In the genomic region with DNA sequence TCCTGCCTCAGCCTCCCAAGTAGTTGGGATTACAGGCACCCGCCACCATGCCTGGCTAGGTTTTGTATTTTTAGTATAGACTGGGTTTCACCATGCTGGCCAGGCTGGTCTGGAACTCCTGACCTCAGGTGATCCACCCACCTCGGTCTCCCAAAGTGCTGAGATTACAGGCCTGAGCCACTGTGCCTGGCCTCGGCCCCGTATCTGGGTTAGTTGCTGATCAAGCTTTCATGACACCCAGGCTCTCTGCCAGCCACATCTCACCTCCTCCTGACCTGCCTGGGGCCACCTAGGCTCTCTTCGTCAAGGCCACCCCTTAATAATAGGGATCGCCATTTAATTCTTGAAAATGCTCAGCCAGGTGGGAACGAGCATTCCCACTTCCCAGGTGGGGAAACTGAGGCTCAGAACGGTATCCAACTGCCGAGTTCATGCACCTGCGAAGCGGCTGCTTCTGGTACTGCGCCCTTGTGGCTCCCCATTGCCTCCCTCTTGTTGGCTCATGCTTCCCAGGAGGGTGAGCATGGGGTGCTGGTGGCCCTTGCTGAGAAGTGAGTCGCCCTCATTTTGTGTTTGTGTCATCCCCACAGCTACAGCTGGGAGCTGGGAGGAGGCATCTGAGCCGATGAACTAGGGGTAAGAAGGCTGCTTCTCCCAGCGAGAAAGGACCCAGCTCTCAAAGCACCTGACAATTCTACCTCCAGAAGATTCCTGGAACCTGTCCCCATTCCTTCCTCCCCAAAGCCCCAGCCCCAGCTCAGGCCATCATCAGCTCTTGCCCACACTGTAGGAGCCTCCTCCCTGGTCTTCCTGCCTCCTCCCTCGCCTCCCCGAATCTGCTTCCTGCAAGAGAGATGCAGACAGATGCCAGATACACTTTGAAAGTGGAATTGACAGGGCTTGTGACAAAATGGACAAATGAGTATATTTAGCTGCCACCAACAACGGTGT, we compare ENCODE assay signal across 18 cellular contexts. TPM values are rescaled to one million over a fixed set of nuclear protein-coding genes. Genes with fewer than 3 reads are reported as not detected.
DNase-seq lines count a peak whose midpoint lies in the region; ATAC-seq and TF ChIP-seq lines count a peak whose summit lies in the region.
"Had no signal": no experiment of that assay in that cellular context is flagged by ENCODE, and none has a peak within 500 bp of the region (broad histone marks: within the 10 kb centered on the region; RNA-seq: fewer than 3 reads in every experiment).

No MANE protein-coding gene starts in this region.

- H3K27ac ChIP-seq in RWPE1 (peak overlapping the region; percentile 29), osteoblast (ENCODE audit: low read depth, low read length) (no peak overlapping the region), esophagus muscularis mucosa (replicated peaks in 1 of 4) (no peak overlapping the region)
- H3K27ac ChIP-seq: C4-2B, KMS-11, PC-9 had no signal

- H3K79me2 ChIP-seq in osteoblast (ENCODE audit: insufficient read depth, low read length), result no peaks in the 10 kb centered on the region

- H3K36me3 Mint-ChIP-seq in activated T-helper 17 cell treated with anti-CD3 and anti-CD28 coated beads, Interleukin-2, amount 50 U/mL, for 72 hours (ENCODE audit: low read depth), result no peaks in the 10 kb centered on the region
- H3K36me3 Mint-ChIP-seq in Caco-2 (ENCODE audit: insufficient read depth, unreplicated experiment), result no peaks in the 10 kb centered on the region

- TF ChIP-seq CTCF in RWPE1 (conservative IDR thresholded peaks at IDR 0.05; ENCODE audit: low read depth) (no peak), osteoblast (IDR thresholded peaks at IDR 0.05; ENCODE audit: extremely low read depth, low read depth, low read length) (no peak), esophagus muscularis mucosa (IDR thresholded peaks at IDR 0.05) (no peak), Caco-2 (IDR thresholded peaks at IDR 0.05; ENCODE audit: insufficient read depth in 1 of 2, low read depth in 1 of 2, low read length in 1 of 2, severe bottlenecking in 1 of 2, unreplicated experiment in 1 of 2) (no peak)

- H3K36me3 ChIP-seq in osteoblast (ENCODE audit: insufficient read depth, low read length), result no peaks in the 10 kb centered on the region
- no peaks in the 10 kb centered on the region for H3K36me3 ChIP-seq in esophagus muscularis mucosa
- no peaks in the 10 kb centered on the region for H3K36me3 ChIP-seq in Caco-2 (ENCODE audit: control insufficient read depth, insufficient read depth, low read length)

- 89% methylated on average over 18 of the region's 18 CpGs for WGBS in esophagus muscularis mucosa

- TF ChIP-seq POLR2A in esophagus muscularis mucosa (IDR thresholded peaks at IDR 0.05; ENCODE audit: low read depth), result no peak

- intact Hi-C loops in cardiac septum (cut with DNase I), result no loop called here
- intact Hi-C loops in left ventricle myocardium superior (cut with micrococcal nuclease), result no loop called here
- intact Hi-C loops in esophagus muscularis mucosa (cut with DNase I), result no loop called here
- intact Hi-C loops in Caco-2 (cut with micrococcal nuclease; ENCODE audit: unreplicated experiment), result no loop called here

- ATAC-seq in left ventricle myocardium superior, result no peak
- no peak for ATAC-seq in activated T-helper 17 cell treated with anti-CD3 and anti-CD28 coated beads, Interleukin-2, amount 50 U/mL, for 72 hours (replicated peaks)

- H3K9me3 Mint-ChIP-seq in activated T-helper 17 cell treated with anti-CD3 and anti-CD28 coated beads, Interleukin-2, amount 50 U/mL, for 72 hours, result no peaks in the 10 kb centered on the region
- no peaks in the 10 kb centered on the region for H3K9me3 Mint-ChIP-seq in Caco-2 (ENCODE audit: unreplicated experiment)

- no peaks in the 10 kb centered on the region for H4K20me1 ChIP-seq in osteoblast (ENCODE audit: insufficient read depth, low read length)

- peak overlapping the region; percentile 1 for H3K27ac Mint-ChIP-seq in activated T-helper 17 cell treated with anti-CD3 and anti-CD28 coated beads, Interleukin-2, amount 50 U/mL, for 72 hours
- no peak overlapping the region for H3K27ac Mint-ChIP-seq in Caco-2 (ENCODE audit: unreplicated experiment)

- no peaks in the 10 kb centered on the region for H3K27me3 Mint-ChIP-seq in activated T-helper 17 cell treated with anti-CD3 and anti-CD28 coated beads, Interleukin-2, amount 50 U/mL, for 72 hours
- no peaks in the 10 kb centered on the region for H3K27me3 Mint-ChIP-seq in Caco-2 (ENCODE audit: insufficient read depth, unreplicated experiment)

- no peak for TF ChIP-seq EP300 in esophagus muscularis mucosa (IDR thresholded peaks at IDR 0.05)

- H3K9me3 ChIP-seq in osteoblast (ENCODE audit: low read depth, low read length) (no peaks in the 10 kb centered on the region), esophagus muscularis mucosa (no peaks in the 10 kb centered on the region), Caco-2 (no peaks in the 10 kb centered on the region)
- H3K9me3 ChIP-seq: SK-N-SH had no signal

- H3K4me3 ChIP-seq in osteoblast (ENCODE audit: insufficient read depth, low read length) (no peak overlapping the region), esophagus muscularis mucosa (no peak overlapping the region), Caco-2 (ENCODE audit: low read depth, low read length) (no peak overlapping the region)
- H3K4me3 ChIP-seq: PC-9 had no signal

- no peaks in the 10 kb centered on the region for H3K4me1 ChIP-seq in osteoblast (ENCODE audit: insufficient read depth, low read length)
- H3K4me1 ChIP-seq in esophagus muscularis mucosa, result no peaks in the 10 kb centered on the region
- no peaks in the 10 kb centered on the region for H3K4me1 ChIP-seq in Caco-2

- H3K4me3 Mint-ChIP-seq in activated T-helper 17 cell treated with anti-CD3 and anti-CD28 coated beads, Interleukin-2, amount 50 U/mL, for 72 hours, result no peak overlapping the region
- no peak overlapping the region for H3K4me3 Mint-ChIP-seq in Caco-2 (ENCODE audit: unreplicated experiment)

- H3K27me3 ChIP-seq in osteoblast (ENCODE audit: insufficient read depth, low read length) (no peaks in the 10 kb centered on the region), esophagus muscularis mucosa (no peaks in the 10 kb centered on the region), Caco-2 (replicated peaks; ENCODE audit: control insufficient read depth, insufficient read depth, low read length) (no peaks in the 10 kb centered on the region)

- DNase-seq in cardiac septum (ENCODE audit: low spot score), result peak; percentile 50
- DNase-seq in left ventricle myocardium superior, result no peak
- DNase-seq in RWPE1 (ENCODE audit: low spot score), result no peak
- peak; percentile 60 for DNase-seq in osteoblast (ENCODE audit: insufficient read length, low spot score, missing footprints)
- no peak for DNase-seq in esophagus muscularis mucosa (ENCODE audit: extremely low spot score)
- DNase-seq in Caco-2, result no peak
- DNase-seq in NCI-H446 treated with DMSO at 0.1 percent for 48 hours (lab: John Stamatoyannopoulos, UW), result no peak
- DNase-seq: DMS153, NCI-H1092 treated with DMSO at 0.1 percent for 48 hours, NCI-H1694 treated with DMSO at 0.1 percent for 48 hours, NCI-H345, NCI-H774, PC-9, SHP77, SK-N-SH had no signal

- H2AFZ ChIP-seq in osteoblast (ENCODE audit: low read length), result no peak overlapping the region
- H2AFZ ChIP-seq: PC-9 had no signal

- POLR2A ChIA-PET in RWPE1 (lab: Yijun Ruan, JAX; ENCODE audit: low non-redundant PET) (no interaction called here), Caco-2 (lab: Charles Lee) (no interaction called here)

- no peaks in the 10 kb centered on the region for H3K4me1 Mint-ChIP-seq in activated T-helper 17 cell treated with anti-CD3 and anti-CD28 coated beads, Interleukin-2, amount 50 U/mL, for 72 hours
- no peaks in the 10 kb centered on the region for H3K4me1 Mint-ChIP-seq in Caco-2 (ENCODE audit: low read depth, unreplicated experiment)

- BruUV-seq in Caco-2 (replicated peaks; lab: Mats Ljungman, UMichigan), result no TSS peak

- no peak overlapping the region for H3K4me2 ChIP-seq in osteoblast (ENCODE audit: insufficient read depth, low read length)
- H3K4me2 ChIP-seq: KMS-11, PC-9, SK-N-SH had no signal

- CTCF ChIA-PET in RWPE1 (lab: Yijun Ruan, JAX), result interaction anchor here (0.6 to 0.9 kb wide), 2 partner anchors 40 to 255 kb away, joined by 5 to 8 read pairs; no protein-coding TSS in a partner anchor
- CTCF ChIA-PET in Caco-2 (lab: Charles Lee), result no interaction called here

RNA-seq across cellular contexts. Expression of gene SNN, which starts 17.3 kb away (rescaled TPM):
- total RNA-seq in cardiac septum, result 31.2 TPM
- total RNA-seq in left ventricle myocardium superior, result 22.4 TPM
- 1 to 10 TPM; 3.3 to 4.9 TPM for total RNA-seq in activated T-helper 17 cell treated with anti-CD3 and anti-CD28 coated beads, Interleukin-2, amount 50 U/mL, for 72 hours
- total RNA-seq in osteoblast, result 13.0 and 13.8 TPM in 2 replicates
- total RNA-seq in esophagus muscularis mucosa, result 10 to 100 TPM; 30.7 to 66.9 (median 33.6) TPM
- 11.1 and 12.8 TPM in 2 replicates for total RNA-seq in Caco-2 (2022)

Comparison
In these comparisons a context has a peak if more than half of its experiments do, and no peak if none do; other contexts are left out.
1. DNase-seq: peak in cardiac septum (single experiment) and osteoblast (single experiment); none in left ventricle myocardium superior (single experiment), RWPE1 (single experiment), esophagus muscularis mucosa (single experiment), Caco-2 (0 of 2) and NCI-H446 treated with DMSO at 0.1 percent for 48 hours (single experiment).